Comparison of ENCODE assay signal across 15 cellular contexts in the genomic region with DNA sequence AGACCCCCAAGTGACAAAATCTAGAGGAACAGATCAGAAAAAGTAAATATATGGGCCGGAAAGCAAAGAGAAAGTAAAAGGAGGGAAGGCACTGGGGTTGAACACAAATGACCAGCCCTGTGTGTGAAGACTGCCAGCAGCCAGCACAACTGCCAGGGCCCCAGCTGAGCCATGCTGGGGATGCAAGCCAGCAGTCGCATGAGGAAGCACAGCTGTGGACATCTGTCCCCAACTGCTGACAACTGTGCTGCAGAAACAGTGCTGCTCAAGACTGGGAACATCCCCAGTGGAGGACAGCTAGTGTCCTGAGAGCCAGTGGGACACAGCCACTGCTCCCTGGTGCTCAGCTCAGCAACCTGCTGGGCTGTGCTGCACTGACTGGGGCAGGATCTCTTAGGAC. TPM values are rescaled to one million over a fixed set of nuclear protein-coding genes. Genes with fewer than 3 reads are reported as not detected.
A peak's percentile ranks its signal among the peaks of the same experiment; 100 is the strongest.
DNase-seq lines count a peak whose midpoint lies in the region; ATAC-seq, FAIRE-seq and TF ChIP-seq lines count a peak whose summit lies in the region.
"Had no signal": no experiment of that assay in that cellular context is flagged by ENCODE, and none has a peak within 500 bp of the region (broad histone marks: within the 10 kb centered on the region; RNA-seq: fewer than 3 reads in every experiment).

No MANE protein-coding gene starts in this region.

- H3K9me3 Mint-ChIP-seq in progenitor cell of endocrine pancreas (ENCODE audit: low read depth) (peaks cover 8% of the 10 kb centered on the region), WTC11 (peaks cover 23% of the 10 kb centered on the region)
- H3K9me3 Mint-ChIP-seq: activated naive CD8-positive, alpha-beta T cell treated with anti-CD3 and anti-CD28 coated beads, Interleukin-2, amount 10 ng/mL, durations not matched to agents 7 days and 5 days had no signal

- peaks cover 21% of the 10 kb centered on the region for H3K4me1 Mint-ChIP-seq in progenitor cell of endocrine pancreas (ENCODE audit: low read depth)
- H3K4me1 Mint-ChIP-seq in WTC11: peaks cover 38% of the 10 kb centered on the region
- H3K4me1 Mint-ChIP-seq: T-cell had no signal

- H3K36me3 Mint-ChIP-seq in progenitor cell of endocrine pancreas (ENCODE audit: insufficient read depth) (peaks cover 8% of the 10 kb centered on the region), WTC11 (peaks cover 12% of the 10 kb centered on the region)
- H3K36me3 Mint-ChIP-seq: T-cell had no signal

- TF ChIP-seq CTCF in progenitor cell of endocrine pancreas (IDR thresholded peaks at IDR 0.05; ENCODE audit: unreplicated experiment) (no peak), WTC11 (IDR thresholded peaks at IDR 0.05) (no peak)

- no peak overlapping the region for H3K4me3 Mint-ChIP-seq in progenitor cell of endocrine pancreas (ENCODE audit: low read depth)
- H3K4me3 Mint-ChIP-seq in WTC11: no peak overlapping the region
- H3K4me3 Mint-ChIP-seq: activated naive CD8-positive, alpha-beta T cell treated with anti-CD3 and anti-CD28 coated beads, Interleukin-2, amount 10 ng/mL, durations not matched to agents 7 days and 5 days; T-cell had no signal

- DNase-seq in GM12892 (ENCODE audit: insufficient read length) (no peak), inferior parietal cortex (ENCODE audit: extremely low spot score) (peak; percentile 65), progenitor cell of endocrine pancreas (ENCODE audit: low spot score, unreplicated experiment) (no peak), COR-L47 (lab: John Stamatoyannopoulos, UW) (no peak), activated gamma-delta T cell treated with Interleukin-2 at 50 U/mL for 16 hours (no peak), WTC11 (ENCODE audit: low spot score) (no peak), NCI-H2107 treated with DMSO at 0.1 percent for 48 hours (lab: John Stamatoyannopoulos, UW; ENCODE audit: unreplicated experiment) (no peak)
- DNase-seq: activated CD4-positive, CD25-positive, alpha-beta regulatory T cell treated with anti-CD3 and anti-CD28 coated beads, Interleukin-2, amount 50 U/mL, for 72 hours; activated naive CD8-positive, alpha-beta T cell treated with anti-CD3 and anti-CD28 coated beads, Interleukin-2, amount 10 ng/mL, durations not matched to agents 7 days and 5 days; BE2C; colonic mucosa; mammary epithelial cell; T-cell had no signal

- peak; percentile 70 for FAIRE-seq in GM12892 (lab: Jason Lieb, UNC)

- H3K27ac ChIP-seq in angular gyrus (ENCODE audit: low read depth, low read length): peak overlapping the region; percentile 62
- H3K27ac ChIP-seq: colonic mucosa had no signal

- no peak for ATAC-seq in WTC11
- ATAC-seq: T-cell had no signal

- CTCF ChIA-PET in WTC11 (lab: Charles Lee): interaction anchor here (3.1 kb wide), 1 partner anchor 11 kb away, joined by 16 read pairs; a partner anchor contains a TSS

- H3K27me3 Mint-ChIP-seq in progenitor cell of endocrine pancreas (no peaks in the 10 kb centered on the region), WTC11 (ENCODE audit: low read depth) (peaks cover 62% of the 10 kb centered on the region)
- H3K27me3 Mint-ChIP-seq: activated naive CD8-positive, alpha-beta T cell treated with anti-CD3 and anti-CD28 coated beads, Interleukin-2, amount 10 ng/mL, durations not matched to agents 7 days and 5 days had no signal

- peak overlapping the region; percentile 35 for H3K27ac Mint-ChIP-seq in progenitor cell of endocrine pancreas
- H3K27ac Mint-ChIP-seq in WTC11: no peak overlapping the region
- H3K27ac Mint-ChIP-seq: activated naive CD8-positive, alpha-beta T cell treated with anti-CD3 and anti-CD28 coated beads, Interleukin-2, amount 10 ng/mL, durations not matched to agents 7 days and 5 days; T-cell had no signal

- POLR2A ChIA-PET in WTC11 (lab: Charles Lee): no interaction called here

- TF ChIP-seq POLR2A in GM12892 (IDR thresholded peaks at IDR 0.05; ENCODE audit: low read depth, low read length): no peak

TF ChIP-seq in WTC11, 78 proteins besides CTCF, POLR2A, EP300 and RAD21:
- TF ChIP-seq, protein P1, sequence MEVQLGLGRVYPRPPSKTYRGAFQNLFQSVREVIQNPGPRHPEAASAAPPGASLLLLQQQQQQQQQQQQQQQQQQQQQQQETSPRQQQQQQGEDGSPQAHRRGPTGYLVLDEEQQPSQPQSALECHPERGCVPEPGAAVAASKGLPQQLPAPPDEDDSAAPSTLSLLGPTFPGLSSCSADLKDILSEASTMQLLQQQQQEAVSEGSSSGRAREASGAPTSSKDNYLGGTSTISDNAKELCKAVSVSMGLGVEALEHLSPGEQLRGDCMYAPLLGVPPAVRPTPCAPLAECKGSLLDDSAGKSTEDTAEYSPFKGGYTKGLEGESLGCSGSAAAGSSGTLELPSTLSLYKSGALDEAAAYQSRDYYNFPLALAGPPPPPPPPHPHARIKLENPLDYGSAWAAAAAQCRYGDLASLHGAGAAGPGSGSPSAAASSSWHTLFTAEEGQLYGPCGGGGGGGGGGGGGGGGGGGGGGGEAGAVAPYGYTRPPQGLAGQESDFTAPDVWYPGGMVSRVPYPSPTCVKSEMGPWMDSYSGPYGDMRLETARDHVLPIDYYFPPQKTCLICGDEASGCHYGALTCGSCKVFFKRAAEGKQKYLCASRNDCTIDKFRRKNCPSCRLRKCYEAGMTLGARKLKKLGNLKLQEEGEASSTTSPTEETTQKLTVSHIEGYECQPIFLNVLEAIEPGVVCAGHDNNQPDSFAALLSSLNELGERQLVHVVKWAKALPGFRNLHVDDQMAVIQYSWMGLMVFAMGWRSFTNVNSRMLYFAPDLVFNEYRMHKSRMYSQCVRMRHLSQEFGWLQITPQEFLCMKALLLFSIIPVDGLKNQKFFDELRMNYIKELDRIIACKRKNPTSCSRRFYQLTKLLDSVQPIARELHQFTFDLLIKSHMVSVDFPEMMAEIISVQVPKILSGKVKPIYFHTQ (CRISPR knock-in tag; IDR thresholded peaks at IDR 0.05): no peak
- TF ChIP-seq CBFB (CRISPR knock-in tag; IDR thresholded peaks at IDR 0.05; ENCODE audit: low read depth) (no peak), RORB (CRISPR knock-in tag; IDR thresholded peaks at IDR 0.05) (no peak), FOXJ3 (CRISPR knock-in tag; IDR thresholded peaks at IDR 0.05; ENCODE audit: borderline replicate concordance) (no peak), NR3C1 (CRISPR knock-in tag; conservative IDR thresholded peaks at IDR 0.05; ENCODE audit: low read depth) (no peak), CREB1 (CRISPR knock-in tag; IDR thresholded peaks at IDR 0.05) (no peak)
- TF ChIP-seq, protein P2, sequence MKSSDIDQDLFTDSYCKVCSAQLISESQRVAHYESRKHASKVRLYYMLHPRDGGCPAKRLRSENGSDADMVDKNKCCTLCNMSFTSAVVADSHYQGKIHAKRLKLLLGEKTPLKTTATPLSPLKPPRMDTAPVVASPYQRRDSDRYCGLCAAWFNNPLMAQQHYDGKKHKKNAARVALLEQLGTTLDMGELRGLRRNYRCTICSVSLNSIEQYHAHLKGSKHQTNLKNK (CRISPR knock-in tag; IDR thresholded peaks at IDR 0.05): no peak

RNA-seq across cellular contexts. Expression of a gene that starts 10.7 kb away (rescaled TPM):
- 106 TPM for polyA plus RNA-seq in GM12892 (2012; ENCODE audit: missing spikeins)
- total RNA-seq in progenitor cell of endocrine pancreas: 562 and 580 TPM in 2 replicates
- 1,424 to 1,978 TPM (median 1,885 TPM) in 3 replicates for total RNA-seq in WTC11 (2021)

RNA-seq across cellular contexts. Expression of a gene that starts 47.2 kb away (rescaled TPM):
- polyA plus RNA-seq in GM12892 (2012; ENCODE audit: missing spikeins): 12.9 TPM
- total RNA-seq in progenitor cell of endocrine pancreas (39.7 and 40.1 TPM in 2 replicates), WTC11 (2021) (17.2 to 21.1 TPM (median 19.9 TPM) in 3 replicates)

RNA-seq across cellular contexts. Expression of a gene that starts 56.1 kb away (rescaled TPM):
- 0.34 TPM for polyA plus RNA-seq in GM12892 (2012; ENCODE audit: missing spikeins)
- total RNA-seq in progenitor cell of endocrine pancreas (4.8 and 5.4 TPM in 2 replicates), WTC11 (2021) (16.6 to 23.2 TPM (median 19.8 TPM) in 3 replicates)
- total RNA-seq: activated naive CD8-positive, alpha-beta T cell treated with anti-CD3 and anti-CD28 coated beads, Interleukin-2, amount 10 ng/mL, durations not matched to agents 7 days and 5 days; osteocyte; T-cell had no signal
